8 cellular contexts compared by ENCODE assay signal in genomic region chr9:109120204-109120789, GRCh38. TPM values are rescaled to one million over a fixed set of nuclear protein-coding genes. Genes with fewer than 3 reads are reported as not detected.
DNase-seq lines count a peak whose midpoint lies in the region; ATAC-seq and TF ChIP-seq lines count a peak whose summit lies in the region.

No MANE protein-coding gene starts in this region.

- peaks cover 14% of the 10 kb centered on the region for H3K4me1 ChIP-seq in iPS-15b (ENCODE audit: control insufficient read depth, insufficient read depth, low read length)
- peaks cover 12% of the 10 kb centered on the region for H3K4me1 ChIP-seq in testis

- CTCF ChIA-PET in activated naive CD4-positive, alpha-beta T cell treated with anti-CD3 and anti-CD28 coated beads, Interleukin-2, amount 10 ng/mL, durations not matched to agents 7 days and 5 days (lab: Charles Lee), result interaction anchor here (0.6 to 1.7 kb wide), 4 partner anchors 13 to 109 kb away, joined by 3 to 4 read pairs (median 4); no protein-coding TSS in a partner anchor

- no peak for TF ChIP-seq POLR2A in testis (IDR thresholded peaks at IDR 0.05)

- H3K9me3 ChIP-seq in iPS-15b (ENCODE audit: control insufficient read depth, insufficient read depth, low read length) (no peaks in the 10 kb centered on the region), testis (no peaks in the 10 kb centered on the region)

- no peak for DNase-seq in activated naive CD4-positive, alpha-beta T cell treated with anti-CD3 and anti-CD28 coated beads, Interleukin-2, amount 10 ng/mL, durations not matched to agents 7 days and 5 days
- no peak for DNase-seq in activated naive CD4-positive, alpha-beta T cell treated with Interleukin-2 at 50 U/mL for 16 hours
- DNase-seq in testis, result no peak
- no peak for DNase-seq in stimulated activated CD4-positive, alpha-beta T cell treated with anti-CD3 and anti-CD28 coated beads, Interleukin-2, amount 100 ng/mL, for 48 hours

- H3K9me3 Mint-ChIP-seq in activated naive CD4-positive, alpha-beta T cell treated with anti-CD3 and anti-CD28 coated beads, Interleukin-2, amount 10 ng/mL, durations not matched to agents 7 days and 5 days, result no peaks in the 10 kb centered on the region

- H3K27ac ChIP-seq in VCaP, result peak overlapping the region; percentile 97
- no peak overlapping the region for H3K27ac ChIP-seq in testis

- peaks cover 47% of the 10 kb centered on the region for H3K4me1 Mint-ChIP-seq in activated naive CD4-positive, alpha-beta T cell treated with anti-CD3 and anti-CD28 coated beads, Interleukin-2, amount 10 ng/mL, durations not matched to agents 7 days and 5 days

- intact Hi-C loops in testis (cut with DNase I; ENCODE audit: low total_unique reads), result no loop called here

- peak overlapping the region; percentile 97 for H3K4me3 Mint-ChIP-seq in activated naive CD4-positive, alpha-beta T cell treated with anti-CD3 and anti-CD28 coated beads, Interleukin-2, amount 10 ng/mL, durations not matched to agents 7 days and 5 days

- H3K27me3 Mint-ChIP-seq in activated naive CD4-positive, alpha-beta T cell treated with anti-CD3 and anti-CD28 coated beads, Interleukin-2, amount 10 ng/mL, durations not matched to agents 7 days and 5 days, result no peaks in the 10 kb centered on the region

- ATAC-seq in GM21381 (IDR thresholded peaks at IDR 0.05; ENCODE audit: unreplicated experiment), result no peak
- ATAC-seq in HG02885 (IDR thresholded peaks at IDR 0.05; ENCODE audit: poor library complexity, unreplicated experiment), result no peak

- H3K9ac ChIP-seq in iPS-15b (ENCODE audit: low read depth, low read length), result peak overlapping the region; percentile 66

- H3K36me3 ChIP-seq in iPS-15b (ENCODE audit: control insufficient read depth, insufficient read depth, low read length) (no peaks in the 10 kb centered on the region), testis (ENCODE audit: low read depth, missing control alignments) (no peaks in the 10 kb centered on the region)

- WGBS in testis, 2 donors, result 22 to 23% methylated on average over 13 of the region's 13 CpGs

- TF ChIP-seq CTCF in VCaP (conservative IDR thresholded peaks at IDR 0.05) (no peak), testis (IDR thresholded peaks at IDR 0.05) (no peak)

- peak overlapping the region; percentile 76 for H3K27ac Mint-ChIP-seq in activated naive CD4-positive, alpha-beta T cell treated with anti-CD3 and anti-CD28 coated beads, Interleukin-2, amount 10 ng/mL, durations not matched to agents 7 days and 5 days

- H3K4me3 ChIP-seq in iPS-15b (ENCODE audit: low read depth, low read length) (peak overlapping the region; percentile 42), testis (peak overlapping the region; percentile 74 to 93)

- H3K36me3 Mint-ChIP-seq in activated naive CD4-positive, alpha-beta T cell treated with anti-CD3 and anti-CD28 coated beads, Interleukin-2, amount 10 ng/mL, durations not matched to agents 7 days and 5 days, result peaks cover 21% of the 10 kb centered on the region

- H3K27me3 ChIP-seq in iPS-15b (ENCODE audit: control insufficient read depth, insufficient read depth, low read length) (no peaks in the 10 kb centered on the region), testis (no peaks in the 10 kb centered on the region)

RNA-seq across cellular contexts. Expression of gene TMEM245, which starts 0.6 kb away (rescaled TPM):
- total RNA-seq in testis, result 10 to 100 TPM; 63.6 to 67.6 TPM
- polyA plus RNA-seq in testis (ENCODE audit: insufficient read depth, low read depth, low replicate concordance), result 44.9 TPM

RNA-seq across cellular contexts. Expression of gene FRRS1L, which starts 46.8 kb away (rescaled TPM):
- total RNA-seq in testis, result 1 to 10 TPM; 5.3 to 9.3 TPM
- 6.0 TPM for polyA plus RNA-seq in testis (ENCODE audit: insufficient read depth, low read depth, low replicate concordance)
